In the genomic region with DNA sequence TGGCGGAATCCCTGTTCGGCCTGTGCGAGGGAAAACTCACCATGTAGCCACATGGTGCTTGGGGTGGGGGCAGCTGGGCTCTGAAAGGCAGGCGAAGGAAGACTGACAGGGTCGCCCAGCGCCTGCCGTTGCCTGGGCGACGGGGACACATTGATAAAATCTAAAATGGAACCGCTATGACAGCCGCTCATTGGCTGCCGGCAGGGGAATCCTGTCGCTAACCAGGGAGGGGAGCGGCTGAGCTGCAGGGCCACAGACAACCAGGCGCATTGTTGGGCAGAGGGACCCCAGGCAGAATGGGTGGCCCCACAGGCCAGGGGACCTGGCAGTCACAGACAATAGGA, we compare ENCODE assay signal across 23 cellular contexts. TPM values are rescaled to one million over a fixed set of nuclear protein-coding genes. Genes with fewer than 3 reads are reported as not detected.
DNase-seq lines count a peak whose midpoint lies in the region; TF ChIP-seq lines count a peak whose summit lies in the region.
"Had no signal": no experiment of that assay in that cellular context is flagged by ENCODE, and none has a peak within 500 bp of the region (broad histone marks: within the 10 kb centered on the region; RNA-seq: fewer than 3 reads in every experiment).

No MANE protein-coding gene starts in this region.

- no peaks in the 10 kb centered on the region for H3K9me3 ChIP-seq in BLaER1 treated with 17β-estradiol and CSF1 and Interleukin-3, amounts not matched to agents 10 nM and 100 nM (replicated peaks in 1 of 11)
- no peaks in the 10 kb centered on the region for H3K9me3 ChIP-seq in neural cell (ENCODE audit: low read length)
- H3K9me3 ChIP-seq: ovary, SJCRH30, tibial nerve had no signal

- no peaks in the 10 kb centered on the region; a peak in 1 of 22 replicates for H3K36me3 ChIP-seq in BLaER1 treated with 17β-estradiol and CSF1 and Interleukin-3, amounts not matched to agents 10 nM and 100 nM
- no peaks in the 10 kb centered on the region for H3K36me3 ChIP-seq in neural cell (ENCODE audit: insufficient read depth, low read length)
- H3K36me3 ChIP-seq in brain microvascular endothelial cell (replicated peaks) = no peaks in the 10 kb centered on the region
- H3K36me3 ChIP-seq: cardiac muscle cell, ovary, SJCRH30, tibial nerve had no signal

- H2AFZ ChIP-seq in neural cell (ENCODE audit: low read depth, low read length) = no peak overlapping the region

- no peaks in the 10 kb centered on the region for H3K9me2 ChIP-seq in neural cell (ENCODE audit: insufficient read depth, low read length)

- in situ Hi-C loops in brain microvascular endothelial cell (cut with HindIII; ENCODE audit: low pct_ligation_motif_present, low sequenced_read_pairs) = no loop called here

- TF ChIP-seq EP300 in neural cell (conservative IDR thresholded peaks at IDR 0.05; ENCODE audit: poor library complexity, severe bottlenecking) = peak; percentile 51

- CTCF ChIA-PET in HEK293T (lab: Yijun Ruan, JAX) = no interaction called here

- peak overlapping the region in 5 of 11 experiments; percentile 17 to 72 (median 48); a peak in 6 of 22 replicates for H3K9ac ChIP-seq in BLaER1 treated with 17β-estradiol and CSF1 and Interleukin-3, amounts not matched to agents 10 nM and 100 nM
- peak overlapping the region; percentile 57 for H3K9ac ChIP-seq in neural cell (ENCODE audit: low read length)

- no peaks in the 10 kb centered on the region for H3F3A ChIP-seq in neural cell (ENCODE audit: insufficient read depth, low read length, poor library complexity, severe bottlenecking)

- peak; percentile 20 for DNase-seq in HEK293T (ENCODE audit: extremely low spot score)
- DNase-seq in dorsolateral prefrontal cortex = no peak
- DNase-seq in D341Med (ENCODE audit: low spot score) = no peak
- DNase-seq in brain microvascular endothelial cell = no peak
- DNase-seq in SKM-1 (lab: John Stamatoyannopoulos, UW; ENCODE audit: unreplicated experiment) = no peak
- no peak for DNase-seq in SHP77 (lab: John Stamatoyannopoulos, UW)
- DNase-seq: activated CD4-positive, alpha-beta T cell treated with anti-CD3 and anti-CD28 coated beads for 36 hours; activated naive CD4-positive, alpha-beta T cell treated with Interleukin-2 at 50 U/mL for 16 hours; activated T-cell treated with anti-CD3 and anti-CD28 coated beads, Interleukin-2, amount 50 U/mL, for 72 hours; CD4-positive, alpha-beta T cell; mesenchymal stem cell; naive B cell; NCI-H1105; NCI-H2081 treated with DMSO at 0.1 percent for 48 hours; NCI-H510A; SJCRH30; stimulated activated naive CD8-positive, alpha-beta T cell treated with anti-CD3 and anti-CD28 coated beads, Interleukin-15, amount 100 ng/mL, for 72 hours; T-helper 17 cell had no signal

- H3K79me2 ChIP-seq in neural cell (replicated peaks; ENCODE audit: insufficient read depth, low read length) = no peaks in the 10 kb centered on the region

- TF ChIP-seq CTCF in dorsolateral prefrontal cortex (IDR thresholded peaks at IDR 0.05 in 54 of 56, conservative IDR thresholded peaks at IDR 0.05 in 2 of 56; ENCODE audit: low read depth in 1 of 56, partially characterized antibody in 56 of 56) = no peak
- TF ChIP-seq CTCF in neural cell (IDR thresholded peaks at IDR 0.05; ENCODE audit: poor library complexity, severe bottlenecking) = no peak
- no peak for TF ChIP-seq CTCF in brain microvascular endothelial cell (IDR thresholded peaks at IDR 0.05; ENCODE audit: low read depth, low read length, missing control alignments)

- intact Hi-C loops in dorsolateral prefrontal cortex (cut with DNase I) = no loop called here

- H3K4me3 ChIP-seq in BLaER1 treated with 17β-estradiol and CSF1 and Interleukin-3, amounts not matched to agents 10 nM and 100 nM = no peak overlapping the region; a peak in 1 of 20 replicates
- H3K4me3 ChIP-seq in dorsolateral prefrontal cortex = peak overlapping the region in 17 of 59 donors; percentile 6 to 44 (median 30)
- H3K4me3 ChIP-seq in neural cell (ENCODE audit: low read length) = peak overlapping the region; percentile 41
- H3K4me3 ChIP-seq in brain microvascular endothelial cell (ENCODE audit: low read depth, low read length) = no peak overlapping the region
- H3K4me3 ChIP-seq: cardiac muscle cell, ovary, SJCRH30, tibial nerve had no signal

- peaks cover 0 to 41% (median 0%) of the 10 kb centered on the region in 11 experiments; a peak in 4 of 22 replicates for H4K20me1 ChIP-seq in BLaER1 treated with 17β-estradiol and CSF1 and Interleukin-3, amounts not matched to agents 10 nM and 100 nM
- no peaks in the 10 kb centered on the region for H4K20me1 ChIP-seq in neural cell (ENCODE audit: insufficient read depth)

- peak overlapping the region in 5 of 11 experiments; percentile 14 to 83 (median 80); a peak in 8 of 22 replicates for H3K27ac ChIP-seq in BLaER1 treated with 17β-estradiol and CSF1 and Interleukin-3, amounts not matched to agents 10 nM and 100 nM
- H3K27ac ChIP-seq in dorsolateral prefrontal cortex (peak overlapping the region in 45 of 59 donors; percentile 12 to 82 (median 56)), neural cell (ENCODE audit: low read length) (peak overlapping the region; percentile 82), brain microvascular endothelial cell (no peak overlapping the region)
- H3K27ac ChIP-seq: cardiac muscle cell, SJCRH30, tibial nerve had no signal

- H3K4me2 ChIP-seq in BLaER1 treated with 17β-estradiol and CSF1 and Interleukin-3, amounts not matched to agents 10 nM and 100 nM = peak overlapping the region; percentile 4 to 98 (median 89); a peak in 20 of 22 replicates
- H3K4me2 ChIP-seq in neural cell (ENCODE audit: low read length) = no peak overlapping the region

- H3K27me3 ChIP-seq in BLaER1 treated with 17β-estradiol and CSF1 and Interleukin-3, amounts not matched to agents 10 nM and 100 nM = peaks cover 0 to 3% (median 0%) of the 10 kb centered on the region in 11 experiments; a peak in 1 of 22 replicates
- H3K27me3 ChIP-seq in dorsolateral prefrontal cortex = no peaks in the 10 kb centered on the region
- H3K27me3 ChIP-seq in neural cell (ENCODE audit: insufficient read depth, low read depth, low read length) = no peaks in the 10 kb centered on the region
- H3K27me3 ChIP-seq in brain microvascular endothelial cell (replicated peaks) = peaks cover 7% of the 10 kb centered on the region
- H3K27me3 ChIP-seq: cardiac muscle cell, ovary, tibial nerve had no signal

- peaks cover 54 to 92% (median 89%) of the 10 kb centered on the region in 10 experiments for H3K4me1 ChIP-seq in BLaER1 treated with 17β-estradiol and CSF1 and Interleukin-3, amounts not matched to agents 10 nM and 100 nM

- POLR2A ChIA-PET in HEK293T (lab: Yijun Ruan, JAX) = no interaction called here

- TF ChIP-seq RAD21 in neural cell (conservative IDR thresholded peaks at IDR 0.05) = no peak

TF ChIP-seq in HEK293T, 16 proteins besides CTCF, POLR2A, EP300 and RAD21:
- TF ChIP-seq, protein P1, sequence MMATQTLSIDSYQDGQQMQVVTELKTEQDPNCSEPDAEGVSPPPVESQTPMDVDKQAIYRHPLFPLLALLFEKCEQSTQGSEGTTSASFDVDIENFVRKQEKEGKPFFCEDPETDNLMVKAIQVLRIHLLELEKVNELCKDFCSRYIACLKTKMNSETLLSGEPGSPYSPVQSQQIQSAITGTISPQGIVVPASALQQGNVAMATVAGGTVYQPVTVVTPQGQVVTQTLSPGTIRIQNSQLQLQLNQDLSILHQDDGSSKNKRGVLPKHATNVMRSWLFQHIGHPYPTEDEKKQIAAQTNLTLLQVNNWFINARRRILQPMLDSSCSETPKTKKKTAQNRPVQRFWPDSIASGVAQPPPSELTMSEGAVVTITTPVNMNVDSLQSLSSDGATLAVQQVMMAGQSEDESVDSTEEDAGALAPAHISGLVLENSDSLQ (IDR thresholded peaks at IDR 0.05) = peak; percentile 47; the same call in 1 of the 2 replicates
- no peak for TF ChIP-seq TARDBP (IDR thresholded peaks at IDR 0.05)
- TF ChIP-seq SP1 (IDR thresholded peaks at IDR 0.05) = no peak

TF ChIP-seq in neural cell, 6 proteins besides CTCF, POLR2A, EP300 and RAD21:
- TF ChIP-seq TAF1 (IDR thresholded peaks at IDR 0.05; ENCODE audit: low read depth) (no peak), MXI1 (conservative IDR thresholded peaks at IDR 0.05; ENCODE audit: poor library complexity, severe bottlenecking) (peak; percentile 31), POLR2AphosphoS5 (IDR thresholded peaks at IDR 0.05) (peak; percentile 49)
TF ChIP-seq in neural cell: peak in this region for 2.

RNA-seq across cellular contexts. Expression of a gene that starts 30.3 kb away (rescaled TPM):
- 100 to 1,000 TPM; 128 to 330 (median 245) TPM for total RNA-seq in dorsolateral prefrontal cortex
- polyA plus RNA-seq in neural cell = 6.0 and 11.2 TPM in 2 replicates
- polyA minus RNA-seq in neural cell = 29.2 and 31.6 TPM in 2 replicates
